ENCODE assay signal across 27 cellular contexts in genomic region chr12:63853978-63854377, GRCh38.
"Had no signal": no experiment of that assay in that cellular context is flagged by ENCODE, and none has a peak within 500 bp of the region (broad histone marks: within the 10 kb centered on the region; RNA-seq: fewer than 3 reads in every experiment).

No MANE protein-coding gene starts in this region.

- H3K9me3 Mint-ChIP-seq: immature natural killer cell; mesothelial cell of epicardium; naive B cell; natural killer cell treated with Interleukin-12 subunit alpha and Interleukin-12 subunit beta and Interleukin-15 and Interleukin-18, amount 100 ng/mL, for 72 hours; neural crest cell; stimulated activated effector memory CD8-positive, alpha-beta T cell treated with anti-CD3 and anti-CD28 coated beads, Interleukin-12 subunit alpha, Interleukin-12 subunit beta, amount 100 ng/mL, for 72 hours; stimulated activated naive CD8-positive, alpha-beta T cell treated with anti-CD3 and anti-CD28 coated beads, Interleukin-15, amount 100 ng/mL, for 72 hours; type B pancreatic cell had no signal

- H3K36me3 Mint-ChIP-seq: immature natural killer cell; mesothelial cell of epicardium; naive B cell; natural killer cell treated with Interleukin-12 subunit alpha and Interleukin-12 subunit beta and Interleukin-15 and Interleukin-18, amount 100 ng/mL, for 72 hours; stimulated activated effector memory CD8-positive, alpha-beta T cell treated with anti-CD3 and anti-CD28 coated beads, Interleukin-12 subunit alpha, Interleukin-12 subunit beta, amount 100 ng/mL, for 72 hours; type B pancreatic cell had no signal

- H3K4me1 ChIP-seq: left lung, lower lobe of right lung, parathyroid adenoma, psoas muscle, uterus had no signal

- H3K4me3 ChIP-seq: left lung, lower lobe of right lung, psoas muscle, sigmoid colon, spleen, tibial nerve, uterus had no signal

- H3K4me3 Mint-ChIP-seq: immature natural killer cell; mesothelial cell of epicardium; naive B cell; natural killer cell treated with Interleukin-12 subunit alpha and Interleukin-12 subunit beta and Interleukin-15 and Interleukin-18, amount 100 ng/mL, for 72 hours; neural crest cell; stimulated activated effector memory CD8-positive, alpha-beta T cell treated with anti-CD3 and anti-CD28 coated beads, Interleukin-12 subunit alpha, Interleukin-12 subunit beta, amount 100 ng/mL, for 72 hours; stimulated activated naive CD8-positive, alpha-beta T cell treated with anti-CD3 and anti-CD28 coated beads, Interleukin-15, amount 100 ng/mL, for 72 hours; type B pancreatic cell had no signal

- H3K36me3 ChIP-seq: left lung, lower lobe of right lung, sigmoid colon, spleen, tibial nerve, uterus had no signal

- H3K27ac ChIP-seq: left lung, lower lobe of right lung, parathyroid adenoma, psoas muscle, sigmoid colon, spleen, tibial nerve, uterus had no signal

- H2AFZ ChIP-seq: parathyroid adenoma had no signal

- H3K9ac ChIP-seq: parathyroid adenoma had no signal

- H3K4me1 Mint-ChIP-seq: immature natural killer cell; naive B cell; stimulated activated effector memory CD8-positive, alpha-beta T cell treated with anti-CD3 and anti-CD28 coated beads, Interleukin-12 subunit alpha, Interleukin-12 subunit beta, amount 100 ng/mL, for 72 hours; stimulated activated naive CD8-positive, alpha-beta T cell treated with anti-CD3 and anti-CD28 coated beads, Interleukin-15, amount 100 ng/mL, for 72 hours had no signal

- FAIRE-seq: islet of Langerhans, kidney, small intestine had no signal

- H3K27ac Mint-ChIP-seq: immature natural killer cell; mesothelial cell of epicardium; naive B cell; natural killer cell treated with Interleukin-12 subunit alpha and Interleukin-12 subunit beta and Interleukin-15 and Interleukin-18, amount 100 ng/mL, for 72 hours; stimulated activated effector memory CD8-positive, alpha-beta T cell treated with anti-CD3 and anti-CD28 coated beads, Interleukin-12 subunit alpha, Interleukin-12 subunit beta, amount 100 ng/mL, for 72 hours; stimulated activated naive CD8-positive, alpha-beta T cell treated with anti-CD3 and anti-CD28 coated beads, Interleukin-15, amount 100 ng/mL, for 72 hours; type B pancreatic cell had no signal

- H3K27me3 Mint-ChIP-seq: stimulated activated naive CD8-positive, alpha-beta T cell treated with anti-CD3 and anti-CD28 coated beads, Interleukin-15, amount 100 ng/mL, for 72 hours; type B pancreatic cell had no signal

- DNase-seq: hypothalamus; immature natural killer cell; kidney; left colon; left lung; lower lobe of right lung; mammary epithelial cell; mesendoderm; naive B cell; nucleus accumbens; psoas muscle; sigmoid colon; small intestine; spleen; stimulated activated CD4-positive, alpha-beta T cell treated with anti-CD3 and anti-CD28 coated beads, Interleukin-4, amount 100 ng/mL, for 24 hours; stimulated activated naive CD4-positive, alpha-beta T cell treated with Interleukin-2 at 50 U/mL for 16 hours; stimulated activated naive CD8-positive, alpha-beta T cell treated with anti-CD3 and anti-CD28 coated beads, Interleukin-15, amount 100 ng/mL, for 72 hours; substantia nigra; uterus had no signal

- H3K9me3 ChIP-seq: left lung, lower lobe of right lung, psoas muscle, sigmoid colon, spleen, tibial nerve, uterus had no signal

- ATAC-seq: left colon; left lung; lower lobe of right lung; natural killer cell treated with Interleukin-12 subunit alpha and Interleukin-12 subunit beta and Interleukin-15 and Interleukin-18, amount 100 ng/mL, for 72 hours; psoas muscle; stimulated activated effector memory CD8-positive, alpha-beta T cell treated with anti-CD3 and anti-CD28 coated beads, Interleukin-12 subunit alpha, Interleukin-12 subunit beta, amount 100 ng/mL, for 72 hours; stimulated activated naive CD8-positive, alpha-beta T cell treated with anti-CD3 and anti-CD28 coated beads, Interleukin-15, amount 100 ng/mL, for 72 hours had no signal

- H3K27me3 ChIP-seq: left lung, sigmoid colon, spleen, tibial nerve, uterus had no signal
